In genomic region chr19:42110658-42111057, GRCh38 we compare ENCODE assay signal across 2 cellular contexts.
TF ChIP-seq lines count a peak whose summit lies in the region.

No MANE protein-coding gene starts in this region.

TF ChIP-seq in SK-N-SH, 30 proteins besides CTCF, POLR2A, EP300 and RAD21:
- TF ChIP-seq GABPA (IDR thresholded peaks at IDR 0.05; ENCODE audit: low read depth) (no peak), GATA2 (CRISPR knock-in tag; IDR thresholded peaks at IDR 0.05) (no peak), TAF1 (IDR thresholded peaks at IDR 0.05; ENCODE audit: borderline replicate concordance, low read depth, low read length) (no peak), RCOR1 (IDR thresholded peaks at IDR 0.05; ENCODE audit: low read length) (no peak), NRF1 (IDR thresholded peaks at IDR 0.05; ENCODE audit: low read depth, low read length) (no peak), POLR2AphosphoS5 (IDR thresholded peaks at IDR 0.05; ENCODE audit: low read depth, low read length) (no peak), YY1 (IDR thresholded peaks at IDR 0.05; ENCODE audit: low read depth) (no peak)
- TF ChIP-seq, protein P1, sequence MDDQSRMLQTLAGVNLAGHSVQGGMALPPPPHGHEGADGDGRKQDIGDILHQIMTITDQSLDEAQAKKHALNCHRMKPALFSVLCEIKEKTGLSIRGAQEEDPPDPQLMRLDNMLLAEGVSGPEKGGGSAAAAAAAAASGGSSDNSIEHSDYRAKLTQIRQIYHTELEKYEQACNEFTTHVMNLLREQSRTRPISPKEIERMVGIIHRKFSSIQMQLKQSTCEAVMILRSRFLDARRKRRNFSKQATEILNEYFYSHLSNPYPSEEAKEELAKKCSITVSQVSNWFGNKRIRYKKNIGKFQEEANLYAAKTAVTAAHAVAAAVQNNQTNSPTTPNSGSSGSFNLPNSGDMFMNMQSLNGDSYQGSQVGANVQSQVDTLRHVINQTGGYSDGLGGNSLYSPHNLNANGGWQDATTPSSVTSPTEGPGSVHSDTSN (IDR thresholded peaks at IDR 0.05) = no peak

TF ChIP-seq in SK-N-SH treated with all-trans-retinoic acid at 6 μM for 48 hours, 23 proteins besides CTCF, POLR2A, EP300 and RAD21:
- TF ChIP-seq PPARA (CRISPR knock-in tag; IDR thresholded peaks at IDR 0.05; ENCODE audit: borderline replicate concordance) = no peak
- no peak for TF ChIP-seq SNAI2 (CRISPR knock-in tag; IDR thresholded peaks at IDR 0.05)
- TF ChIP-seq OSR1 (CRISPR knock-in tag; IDR thresholded peaks at IDR 0.05) = no peak
- TF ChIP-seq, protein P2, sequence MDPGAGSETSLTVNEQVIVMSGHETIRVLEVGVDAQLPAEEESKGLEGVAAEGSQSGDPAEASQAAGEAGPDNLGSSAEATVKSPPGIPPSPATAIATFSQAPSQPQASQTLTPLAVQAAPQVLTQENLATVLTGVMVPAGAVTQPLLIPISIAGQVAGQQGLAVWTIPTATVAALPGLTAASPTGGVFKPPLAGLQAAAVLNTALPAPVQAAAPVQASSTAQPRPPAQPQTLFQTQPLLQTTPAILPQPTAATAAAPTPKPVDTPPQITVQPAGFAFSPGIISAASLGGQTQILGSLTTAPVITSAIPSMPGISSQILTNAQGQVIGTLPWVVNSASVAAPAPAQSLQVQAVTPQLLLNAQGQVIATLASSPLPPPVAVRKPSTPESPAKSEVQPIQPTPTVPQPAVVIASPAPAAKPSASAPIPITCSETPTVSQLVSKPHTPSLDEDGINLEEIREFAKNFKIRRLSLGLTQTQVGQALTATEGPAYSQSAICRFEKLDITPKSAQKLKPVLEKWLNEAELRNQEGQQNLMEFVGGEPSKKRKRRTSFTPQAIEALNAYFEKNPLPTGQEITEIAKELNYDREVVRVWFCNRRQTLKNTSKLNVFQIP (CRISPR knock-in tag; IDR thresholded peaks at IDR 0.05; ENCODE audit: borderline replicate concordance, low read depth) = no peak
- no peak for TF ChIP-seq ZNF8 (CRISPR knock-in tag; IDR thresholded peaks at IDR 0.05)
- TF ChIP-seq CSRNP3 (CRISPR knock-in tag; IDR thresholded peaks at IDR 0.05) = no peak
- no peak for TF ChIP-seq ARNTL (CRISPR knock-in tag; IDR thresholded peaks at IDR 0.05; ENCODE audit: borderline replicate concordance, low read depth)
- TF ChIP-seq RARB (CRISPR knock-in tag; IDR thresholded peaks at IDR 0.05) = no peak
TF ChIP-seq in SK-N-SH treated with all-trans-retinoic acid at 6 μM for 48 hours: peak in this region for 0.
